Comparison of ENCODE assay signal across 15 cellular contexts in the genomic region with DNA sequence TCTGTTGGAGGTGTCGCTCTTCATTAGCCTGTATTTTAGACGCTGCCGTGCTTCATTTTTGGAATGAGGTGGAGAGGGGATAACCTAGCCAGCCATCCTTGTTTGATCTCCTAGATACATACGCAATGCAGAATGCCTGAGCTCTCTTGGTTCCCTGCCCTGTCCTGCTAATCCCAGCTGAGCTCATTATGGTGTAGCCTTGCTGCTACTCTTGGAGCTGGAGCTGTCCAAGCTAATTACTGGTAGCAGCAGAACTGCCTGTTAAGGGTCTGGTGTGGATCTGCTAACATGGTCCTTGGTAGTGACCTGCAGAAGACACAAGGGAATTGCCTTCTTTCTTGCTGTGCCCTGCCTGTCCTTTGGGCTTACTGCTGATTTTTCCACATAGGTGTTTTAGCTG.
A peak's percentile ranks its signal among the peaks of the same experiment; 100 is the strongest.
DNase-seq lines count a peak whose midpoint lies in the region; ATAC-seq and TF ChIP-seq lines count a peak whose summit lies in the region.
"Had no signal": no experiment of that assay in that cellular context is flagged by ENCODE, and none has a peak within 500 bp of the region (broad histone marks: within the 10 kb centered on the region; RNA-seq: fewer than 3 reads in every experiment).

No MANE protein-coding gene starts in this region.

- TF ChIP-seq RAD21 in Ishikawa (IDR thresholded peaks at IDR 0.05; ENCODE audit: low read depth): no peak

- H3K4me1 ChIP-seq in BE2C (peaks cover 8% of the 10 kb centered on the region), upper lobe of left lung (no peaks in the 10 kb centered on the region)

- TF ChIP-seq POLR2A in upper lobe of left lung (IDR thresholded peaks at IDR 0.05): no peak

- H3K9me3 Mint-ChIP-seq in brain (no peaks in the 10 kb centered on the region), nephron progenitor cell (no peaks in the 10 kb centered on the region)
- H3K9me3 Mint-ChIP-seq in T-helper 2 cell treated with Interferon-gamma antibody and Interleukin-4, amounts not matched to agents 5 μg/mL and 100 μg/mL, for 36 hours: no peaks in the 10 kb centered on the region

- DNase-seq in BE2C (peak; percentile 15), nephron progenitor cell (no peak), NOMO-1 (lab: John Stamatoyannopoulos, UW; ENCODE audit: unreplicated experiment in 2 of 2) (no peak), occipital lobe (lab: John Stamatoyannopoulos, UW) (no peak), upper lobe of left lung (no peak)
- DNase-seq in T-helper 2 cell treated with Interferon-gamma antibody and Interleukin-4, amounts not matched to agents 5 μg/mL and 100 μg/mL, for 36 hours (ENCODE audit: low spot score): no peak
- DNase-seq: CD4-positive, CD25-positive, alpha-beta regulatory T cell; Karpas-422; MM.1S; NCI-H187 treated with DMSO at 0.1 percent for 48 hours; NCI-H2171; NK-92 treated with Interleukin-12 subunit alpha and Interleukin-12 subunit beta, amount 100 ng/mL, for 24 hours; PC-3 had no signal

- H3K4me1 Mint-ChIP-seq in brain (peaks cover 5% of the 10 kb centered on the region), nephron progenitor cell (no peaks in the 10 kb centered on the region)
- H3K4me1 Mint-ChIP-seq in T-helper 2 cell treated with Interferon-gamma antibody and Interleukin-4, amounts not matched to agents 5 μg/mL and 100 μg/mL, for 36 hours (ENCODE audit: low read depth): no peaks in the 10 kb centered on the region
- H3K4me1 Mint-ChIP-seq: CD4-positive, CD25-positive, alpha-beta regulatory T cell had no signal

- TF ChIP-seq CTCF in BE2C (IDR thresholded peaks at IDR 0.05; ENCODE audit: low read depth, low read length) (no peak), brain (conservative IDR thresholded peaks at IDR 0.05) (no peak), nephron progenitor cell (IDR thresholded peaks at IDR 0.05) (no peak), upper lobe of left lung (IDR thresholded peaks at IDR 0.05) (no peak)

- H3K36me3 Mint-ChIP-seq in brain: peaks cover 15% of the 10 kb centered on the region
- peaks cover 15% of the 10 kb centered on the region for H3K36me3 Mint-ChIP-seq in nephron progenitor cell (ENCODE audit: low read depth)
- no peaks in the 10 kb centered on the region for H3K36me3 Mint-ChIP-seq in T-helper 2 cell treated with Interferon-gamma antibody and Interleukin-4, amounts not matched to agents 5 μg/mL and 100 μg/mL, for 36 hours (ENCODE audit: low read depth)

- H3K4me3 ChIP-seq in BE2C (ENCODE audit: low read depth, low read length) (no peak overlapping the region), upper lobe of left lung (no peak overlapping the region)

- H3K9me3 ChIP-seq in BE2C (no peaks in the 10 kb centered on the region; the same call in 1 of the 2 replicates), upper lobe of left lung (no peaks in the 10 kb centered on the region)

- H3K27me3 ChIP-seq in BE2C (no peaks in the 10 kb centered on the region), upper lobe of left lung (no peaks in the 10 kb centered on the region)

- H3K4me3 Mint-ChIP-seq in brain: peak overlapping the region in 1 of 5 experiments; percentile 43
- no peak overlapping the region for H3K4me3 Mint-ChIP-seq in nephron progenitor cell
- H3K4me3 Mint-ChIP-seq in T-helper 2 cell treated with Interferon-gamma antibody and Interleukin-4, amounts not matched to agents 5 μg/mL and 100 μg/mL, for 36 hours: no peak overlapping the region
- H3K4me3 Mint-ChIP-seq: CD4-positive, CD25-positive, alpha-beta regulatory T cell had no signal

- no peak for ATAC-seq in upper lobe of left lung (ENCODE audit: low FRiP score in 2 of 2)
- ATAC-seq: PC-3 had no signal

- TF ChIP-seq EP300 in Ishikawa (IDR thresholded peaks at IDR 0.05; ENCODE audit: borderline replicate concordance): no peak
- no peak for TF ChIP-seq EP300 in upper lobe of left lung (IDR thresholded peaks at IDR 0.05)

- H3K27me3 Mint-ChIP-seq in brain (no peaks in the 10 kb centered on the region), nephron progenitor cell (ENCODE audit: low read depth, poor library complexity) (no peaks in the 10 kb centered on the region)
- H3K27me3 Mint-ChIP-seq in T-helper 2 cell treated with Interferon-gamma antibody and Interleukin-4, amounts not matched to agents 5 μg/mL and 100 μg/mL, for 36 hours (ENCODE audit: low read depth): no peaks in the 10 kb centered on the region
- H3K27me3 Mint-ChIP-seq: CD4-positive, CD25-positive, alpha-beta regulatory T cell had no signal

- no peak overlapping the region for H3K27ac ChIP-seq in upper lobe of left lung

- 93 to 96% methylated on average over 4 of the region's 4 CpGs for WGBS in upper lobe of left lung, 2 donors

- H3K27ac Mint-ChIP-seq in brain: peak overlapping the region in 4 of 5 experiments; percentile 3 to 37 (median 8)
- H3K27ac Mint-ChIP-seq in nephron progenitor cell: peak overlapping the region; percentile 74
- H3K27ac Mint-ChIP-seq in T-helper 2 cell treated with Interferon-gamma antibody and Interleukin-4, amounts not matched to agents 5 μg/mL and 100 μg/mL, for 36 hours: no peak overlapping the region
- H3K27ac Mint-ChIP-seq: CD4-positive, CD25-positive, alpha-beta regulatory T cell had no signal

- H3K36me3 ChIP-seq in BE2C: peaks cover 5% of the 10 kb centered on the region
- H3K36me3 ChIP-seq in upper lobe of left lung: peaks cover 0 to 4% (median 2%) of the 10 kb centered on the region in 4 donors

TF ChIP-seq in Ishikawa, 13 proteins besides CTCF, POLR2A, EP300 and RAD21:
- no peak for TF ChIP-seq CEBPB (IDR thresholded peaks at IDR 0.05)
- TF ChIP-seq, protein P1, sequence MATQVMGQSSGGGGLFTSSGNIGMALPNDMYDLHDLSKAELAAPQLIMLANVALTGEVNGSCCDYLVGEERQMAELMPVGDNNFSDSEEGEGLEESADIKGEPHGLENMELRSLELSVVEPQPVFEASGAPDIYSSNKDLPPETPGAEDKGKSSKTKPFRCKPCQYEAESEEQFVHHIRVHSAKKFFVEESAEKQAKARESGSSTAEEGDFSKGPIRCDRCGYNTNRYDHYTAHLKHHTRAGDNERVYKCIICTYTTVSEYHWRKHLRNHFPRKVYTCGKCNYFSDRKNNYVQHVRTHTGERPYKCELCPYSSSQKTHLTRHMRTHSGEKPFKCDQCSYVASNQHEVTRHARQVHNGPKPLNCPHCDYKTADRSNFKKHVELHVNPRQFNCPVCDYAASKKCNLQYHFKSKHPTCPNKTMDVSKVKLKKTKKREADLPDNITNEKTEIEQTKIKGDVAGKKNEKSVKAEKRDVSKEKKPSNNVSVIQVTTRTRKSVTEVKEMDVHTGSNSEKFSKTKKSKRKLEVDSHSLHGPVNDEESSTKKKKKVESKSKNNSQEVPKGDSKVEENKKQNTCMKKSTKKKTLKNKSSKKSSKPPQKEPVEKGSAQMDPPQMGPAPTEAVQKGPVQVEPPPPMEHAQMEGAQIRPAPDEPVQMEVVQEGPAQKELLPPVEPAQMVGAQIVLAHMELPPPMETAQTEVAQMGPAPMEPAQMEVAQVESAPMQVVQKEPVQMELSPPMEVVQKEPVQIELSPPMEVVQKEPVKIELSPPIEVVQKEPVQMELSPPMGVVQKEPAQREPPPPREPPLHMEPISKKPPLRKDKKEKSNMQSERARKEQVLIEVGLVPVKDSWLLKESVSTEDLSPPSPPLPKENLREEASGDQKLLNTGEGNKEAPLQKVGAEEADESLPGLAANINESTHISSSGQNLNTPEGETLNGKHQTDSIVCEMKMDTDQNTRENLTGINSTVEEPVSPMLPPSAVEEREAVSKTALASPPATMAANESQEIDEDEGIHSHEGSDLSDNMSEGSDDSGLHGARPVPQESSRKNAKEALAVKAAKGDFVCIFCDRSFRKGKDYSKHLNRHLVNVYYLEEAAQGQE (IDR thresholded peaks at IDR 0.05; ENCODE audit: low read depth): 0 out of 2 replicates have a peak, but pooled peaks have one; percentile 11
- TF ChIP-seq TCF12 (IDR thresholded peaks at IDR 0.05; ENCODE audit: low read depth): no peak
- TF ChIP-seq FOXM1 (IDR thresholded peaks at IDR 0.05; ENCODE audit: borderline replicate concordance, low read depth): no peak
- TF ChIP-seq, protein P2, sequence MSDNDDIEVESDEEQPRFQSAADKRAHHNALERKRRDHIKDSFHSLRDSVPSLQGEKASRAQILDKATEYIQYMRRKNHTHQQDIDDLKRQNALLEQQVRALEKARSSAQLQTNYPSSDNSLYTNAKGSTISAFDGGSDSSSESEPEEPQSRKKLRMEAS (IDR thresholded peaks at IDR 0.05): no peak
- TF ChIP-seq TEAD4 (IDR thresholded peaks at IDR 0.05): no peak
- TF ChIP-seq ZBTB7A (IDR thresholded peaks at IDR 0.05; ENCODE audit: low read depth): no peak
